1 cellular context compared by ENCODE assay signal in the genomic region with DNA sequence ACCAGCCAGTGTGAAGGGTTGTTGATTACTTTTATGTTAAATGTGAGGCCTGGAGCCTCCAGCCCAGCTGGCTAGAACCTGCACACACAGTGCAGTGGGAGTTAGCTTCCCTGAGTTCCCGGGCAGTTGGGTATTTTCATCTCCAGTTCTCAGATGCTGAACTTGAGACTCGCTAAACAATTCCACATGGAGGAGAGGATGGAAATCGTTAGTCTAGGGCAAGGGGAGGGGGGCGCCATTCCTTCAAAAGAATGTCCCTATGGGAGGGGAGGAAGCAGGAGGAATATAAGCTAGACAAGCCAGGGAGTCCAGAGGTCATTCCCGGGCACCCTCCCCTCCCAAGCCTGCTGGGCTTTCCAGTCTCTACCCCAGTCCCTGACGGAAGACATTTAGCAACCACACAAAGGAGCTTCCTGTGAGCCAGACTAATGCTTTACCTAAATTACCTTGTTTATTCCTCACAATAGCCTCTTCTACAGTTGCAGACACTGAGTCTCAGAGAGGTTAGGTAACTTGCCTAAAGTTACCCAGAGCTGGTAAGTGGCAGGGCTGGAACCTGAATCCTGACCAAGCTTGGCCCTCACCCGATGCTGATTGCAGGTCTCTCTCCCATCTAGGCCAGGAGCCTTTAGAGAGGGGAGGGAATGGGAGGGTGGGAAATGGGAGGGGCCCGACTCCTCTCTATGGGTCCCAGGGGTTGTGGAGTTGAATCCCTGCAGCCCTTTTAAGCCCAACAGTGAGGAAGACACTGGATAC.
TF ChIP-seq lines count a peak whose summit lies in the region.

No MANE protein-coding gene starts in this region.

TF ChIP-seq in H1, 55 proteins besides CTCF, POLR2A, EP300 and RAD21 (continued from another document):
- TF ChIP-seq, protein P1, sequence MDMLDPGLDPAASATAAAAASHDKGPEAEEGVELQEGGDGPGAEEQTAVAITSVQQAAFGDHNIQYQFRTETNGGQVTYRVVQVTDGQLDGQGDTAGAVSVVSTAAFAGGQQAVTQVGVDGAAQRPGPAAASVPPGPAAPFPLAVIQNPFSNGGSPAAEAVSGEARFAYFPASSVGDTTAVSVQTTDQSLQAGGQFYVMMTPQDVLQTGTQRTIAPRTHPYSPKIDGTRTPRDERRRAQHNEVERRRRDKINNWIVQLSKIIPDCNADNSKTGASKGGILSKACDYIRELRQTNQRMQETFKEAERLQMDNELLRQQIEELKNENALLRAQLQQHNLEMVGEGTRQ (IDR thresholded peaks at IDR 0.05; ENCODE audit: low read length): no peak
- no peak for TF ChIP-seq RXRA (IDR thresholded peaks at IDR 0.05; ENCODE audit: insufficient read depth, low read depth, low read length)
